ENCODE assay signal across 1 cellular context in genomic region chr15:60480149-60480548, GRCh38.
TF ChIP-seq lines count a peak whose summit lies in the region.

No MANE protein-coding gene starts in this region.

TF ChIP-seq in SK-N-SH, 30 proteins besides CTCF, POLR2A, EP300 and RAD21 (continued from another document):
- TF ChIP-seq IRF3 (IDR thresholded peaks at IDR 0.05; ENCODE audit: low read depth, low read length) (no peak), EZH2phosphoT487 (IDR thresholded peaks at IDR 0.05; ENCODE audit: borderline replicate concordance, low read depth) (no peak), TEAD4 (IDR thresholded peaks at IDR 0.05; ENCODE audit: borderline replicate concordance, insufficient read depth) (no peak), MAX (IDR thresholded peaks at IDR 0.05; ENCODE audit: low read depth) (no peak), FOSL2 (IDR thresholded peaks at IDR 0.05; ENCODE audit: borderline replicate concordance, low read depth) (no peak), RCOR1 (IDR thresholded peaks at IDR 0.05; ENCODE audit: low read length) (no peak), CHD2 (IDR thresholded peaks at IDR 0.05; ENCODE audit: low read length, partially characterized antibody) (no peak), PBX3 (IDR thresholded peaks at IDR 0.05) (no peak), JUND (IDR thresholded peaks at IDR 0.05) (no peak)
TF ChIP-seq in SK-N-SH: peak in this region for 0.
